7 cellular contexts compared by ENCODE assay signal in genomic region chr1:23367791-23368561, GRCh38. TPM values are rescaled to one million over a fixed set of nuclear protein-coding genes. Genes with fewer than 3 reads are reported as not detected.
DNase-seq lines count a peak whose midpoint lies in the region; ATAC-seq and TF ChIP-seq lines count a peak whose summit lies in the region.

No MANE protein-coding gene starts in this region.

- no peaks in the 10 kb centered on the region for H4K20me1 ChIP-seq in hepatocyte (ENCODE audit: insufficient read depth, poor library complexity, severe bottlenecking)

- H3K9me3 ChIP-seq in hepatocyte (ENCODE audit: low read depth) = peaks cover 21% of the 10 kb centered on the region

- no peaks in the 10 kb centered on the region for H3K9me2 ChIP-seq in hepatocyte (replicated peaks; ENCODE audit: insufficient read depth)

- H3K27me3 ChIP-seq in hepatocyte = no peaks in the 10 kb centered on the region

- peak overlapping the region; percentile 97 for H3K27ac ChIP-seq in hepatocyte

- DNase-seq in NCI-H2029 treated with DMSO at 0.1 percent for 48 hours (lab: John Stamatoyannopoulos, UW) (peak; percentile 86), T1000 (lab: John Stamatoyannopoulos, UW) (peak; percentile 97), astrocyte of the hippocampus (ENCODE audit: low read depth, low spot score) (peak; percentile 100), hepatocyte (ENCODE audit: low spot score) (peak; percentile 99), renal cortical epithelial cell (ENCODE audit: low read depth) (peak; percentile 96)

- no peak for TF ChIP-seq CTCF in hepatocyte (IDR thresholded peaks at IDR 0.05; ENCODE audit: poor library complexity)

- 7% methylated on average over 33 of the region's 41 CpGs for WGBS in hepatocyte (ENCODE audit: low lambda C conversion rate, missing lambda C conversion rate)

- peaks cover 67% of the 10 kb centered on the region for H3K79me2 ChIP-seq in hepatocyte

- H3K4me2 ChIP-seq in hepatocyte = peak overlapping the region; percentile 87

- H3K36me3 ChIP-seq in hepatocyte (replicated peaks; ENCODE audit: insufficient read depth, low read depth) = peaks cover 18% of the 10 kb centered on the region

- H2AFZ ChIP-seq in hepatocyte = peak overlapping the region; percentile 98

- ATAC-seq in GM18511 (IDR thresholded peaks at IDR 0.05; ENCODE audit: unreplicated experiment) (peak; percentile 92), HG03025 (IDR thresholded peaks at IDR 0.05; ENCODE audit: low FRiP score, unreplicated experiment) (peak; percentile 90)

- peaks cover 28% of the 10 kb centered on the region for H3K4me1 ChIP-seq in hepatocyte (ENCODE audit: insufficient read depth)

- H3K4me3 ChIP-seq in hepatocyte = peak overlapping the region; percentile 84

RNA-seq across cellular contexts. Expression of gene ZNF436, which starts 1.7 kb away (rescaled TPM):
- total RNA-seq in hepatocyte (15.5 and 17.1 TPM in 2 replicates), renal cortical epithelial cell (19.8 and 35.2 TPM in 2 replicates)
- polyA plus RNA-seq in hepatocyte = 4.4 and 7.5 TPM in 2 replicates

RNA-seq across cellular contexts. Expression of gene HNRNPR, which starts 23.9 kb away (rescaled TPM):
- total RNA-seq in hepatocyte (104 and 106 TPM in 2 replicates), renal cortical epithelial cell (65.8 and 131 TPM in 2 replicates)
- 105 and 112 TPM in 2 replicates for polyA plus RNA-seq in hepatocyte

RNA-seq across cellular contexts. Expression of gene TCEA3, which starts 56.6 kb away (rescaled TPM):
- 30.2 and 30.8 TPM in 2 replicates for total RNA-seq in hepatocyte
- 27.6 and 31.2 TPM in 2 replicates for polyA plus RNA-seq in hepatocyte
- 4.2 and 9.6 TPM in 2 replicates for total RNA-seq in renal cortical epithelial cell

Comparison
In these comparisons a context has a peak if more than half of its experiments do, and no peak if none do; other contexts are left out.
1. Peak in every context shown above with its lines: DNase-seq, ATAC-seq, H3K4me3 ChIP-seq and H3K27ac ChIP-seq.